Comparison of ENCODE assay signal across 10 cellular contexts in the genomic region with DNA sequence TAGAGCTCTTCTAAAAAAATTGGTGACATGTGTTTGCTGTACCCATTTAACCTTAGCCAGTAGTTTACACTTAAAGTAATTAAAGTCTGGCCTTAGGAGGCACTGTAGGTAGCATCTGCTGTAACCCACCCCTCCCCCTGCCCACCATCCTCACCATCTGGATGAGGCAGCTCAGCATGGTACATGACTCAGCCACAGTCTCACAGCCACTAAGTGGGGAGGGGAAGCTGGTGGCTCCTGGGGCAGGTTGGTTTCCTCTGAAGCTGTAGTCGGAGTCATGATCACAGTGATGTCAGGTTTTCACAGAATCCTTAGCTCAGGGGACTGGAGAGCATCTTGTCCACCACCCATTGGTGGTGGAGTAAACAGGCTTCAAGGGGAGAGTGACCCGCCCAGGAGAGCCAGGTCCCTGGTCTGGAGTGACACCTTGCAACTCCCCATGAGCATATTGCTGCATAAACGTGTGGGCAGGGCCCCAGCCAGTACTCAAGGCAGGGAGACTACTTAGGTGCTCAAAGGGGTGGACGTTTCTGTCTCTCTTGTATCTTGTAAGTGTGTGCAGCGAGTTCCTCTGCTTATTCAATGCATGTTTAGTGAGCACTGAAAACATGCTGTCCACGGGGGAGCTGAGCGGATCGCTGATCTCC.
A peak's percentile ranks its signal among the peaks of the same experiment; 100 is the strongest.
DNase-seq lines count a peak whose midpoint lies in the region; ATAC-seq and TF ChIP-seq lines count a peak whose summit lies in the region.
"Had no signal": no experiment of that assay in that cellular context is flagged by ENCODE, and none has a peak within 500 bp of the region (broad histone marks: within the 10 kb centered on the region; RNA-seq: fewer than 3 reads in every experiment).

No MANE protein-coding gene starts in this region.

- WGBS in mammary epithelial cell (ENCODE audit: low coverage, missing lambda C conversion rate): 81% methylated on average over 8 of the region's 8 CpGs

- ATAC-seq in HG02938 (IDR thresholded peaks at IDR 0.05; ENCODE audit: unreplicated experiment): no peak

- no peaks in the 10 kb centered on the region for H3K36me3 ChIP-seq in HEK293 (ENCODE audit: control insufficient read depth in 2 of 2, insufficient read depth in 1 of 2, low read length in 2 of 2)
- H3K36me3 ChIP-seq in WERI-Rb-1: peaks cover 7% of the 10 kb centered on the region; the same call in 1 of the 2 replicates
- no peaks in the 10 kb centered on the region for H3K36me3 ChIP-seq in mammary epithelial cell (ENCODE audit: insufficient read depth, low read length)
- H3K36me3 ChIP-seq: cardiac muscle cell had no signal

- no peaks in the 10 kb centered on the region for H4K20me1 ChIP-seq in mammary epithelial cell (ENCODE audit: insufficient read depth, low read length)

- in situ Hi-C loops in mammary epithelial cell (cut with MboI; ENCODE audit: low sequenced_read_pairs in 2 of 2): no loop called here

- no peaks in the 10 kb centered on the region for H3K79me2 ChIP-seq in mammary epithelial cell (ENCODE audit: insufficient read depth, low read length)

- no TSS peak for BruUV-seq in mammary epithelial cell (replicated peaks; lab: Mats Ljungman, UMichigan)

- H3K9ac ChIP-seq in mammary epithelial cell (ENCODE audit: insufficient read depth, low read length): no peak overlapping the region

- intact Hi-C loops in mammary epithelial cell (cut with micrococcal nuclease): no loop called here

- no peak overlapping the region for H2AFZ ChIP-seq in mammary epithelial cell (ENCODE audit: low read depth, low read length)

- POLR2A ChIA-PET in HEK293 (lab: Yijun Ruan, JAX): no interaction called here

- H3K4me1 ChIP-seq in HEK293 (ENCODE audit: control insufficient read depth, insufficient read depth, low read length) (no peaks in the 10 kb centered on the region; the same call in 1 of the 2 replicates), mammary epithelial cell (ENCODE audit: insufficient read depth, low read length) (peaks cover 10% of the 10 kb centered on the region)

- dilution Hi-C loops in mammary epithelial cell (cut with HindIII; ENCODE audit: low sequenced_read_pairs): no loop called here

- no peaks in the 10 kb centered on the region for H3K9me3 ChIP-seq in HEK293 (ENCODE audit: control insufficient read depth, insufficient read depth, low read depth, low read length)
- no peaks in the 10 kb centered on the region for H3K9me3 ChIP-seq in WERI-Rb-1 (ENCODE audit: severe bottlenecking)
- H3K9me3 ChIP-seq in mammary epithelial cell (replicated peaks; ENCODE audit: insufficient read depth, low read length): no peaks in the 10 kb centered on the region
- H3K9me3 ChIP-seq: upper lobe of left lung had no signal

- H3K27ac ChIP-seq in HEK293 (ENCODE audit: extremely low read depth, low read depth, low read length) (no peak overlapping the region), WERI-Rb-1 (peak overlapping the region; percentile 87), mammary epithelial cell (ENCODE audit: insufficient read depth, low read depth, low read length) (no peak overlapping the region)
- H3K27ac ChIP-seq: cardiac muscle cell had no signal

- DNase-seq in WERI-Rb-1 (peak; percentile 98), mammary epithelial cell (peak; percentile 30), NCI-H2107 treated with DMSO at 0.1 percent for 48 hours (lab: John Stamatoyannopoulos, UW; ENCODE audit: unreplicated experiment) (no peak), retina (no peak)
- peak; percentile 59 for DNase-seq in stimulated activated CD4-positive, alpha-beta T cell treated with anti-CD3 and anti-CD28 coated beads, Interleukin-2, amount 100 ng/mL, for 4 hours (ENCODE audit: low read depth)
- DNase-seq in central memory CD4-positive, alpha-beta T cell: no peak
- DNase-seq: upper lobe of left lung had no signal

- H3K4me3 ChIP-seq in HEK293 (ENCODE audit: low read depth, low read length) (no peak overlapping the region), WERI-Rb-1 (ENCODE audit: low read depth, low read length) (no peak overlapping the region), mammary epithelial cell (replicated peaks in 1 of 3; ENCODE audit: insufficient read depth in 1 of 3, low read depth in 2 of 3, low read length in 3 of 3) (no peak overlapping the region)
- H3K4me3 ChIP-seq: cardiac muscle cell, upper lobe of left lung had no signal

- no peak overlapping the region for H3K4me2 ChIP-seq in mammary epithelial cell (ENCODE audit: insufficient read depth, low read depth, low read length)

- CTCF ChIA-PET in HEK293 (lab: Yijun Ruan, JAX) (interaction anchor here (0.6 to 1.2 kb wide), 5 partner anchors 12 to 615 kb away, joined by 3 to 4 read pairs (median 3); no protein-coding TSS in a partner anchor), mammary epithelial cell (lab: Charles Lee; ENCODE audit: low non-redundant PET) (no interaction called here)

- H3K27me3 ChIP-seq in WERI-Rb-1 (ENCODE audit: insufficient read depth, low read depth, severe bottlenecking): no peaks in the 10 kb centered on the region
- no peaks in the 10 kb centered on the region for H3K27me3 ChIP-seq in mammary epithelial cell (ENCODE audit: insufficient read depth, low read length)
- H3K27me3 ChIP-seq: cardiac muscle cell, upper lobe of left lung had no signal

- TF ChIP-seq CTCF in HEK293 (tag by site-specific recombination; IDR thresholded peaks at IDR 0.05): no peak
- TF ChIP-seq CTCF in WERI-Rb-1 (IDR thresholded peaks at IDR 0.05; ENCODE audit: low read depth, low read length): no peak
- TF ChIP-seq CTCF in mammary epithelial cell (conservative IDR thresholded peaks at IDR 0.05 in 1 of 2, IDR thresholded peaks at IDR 0.05 in 1 of 2; ENCODE audit: extremely low read depth in 1 of 2, insufficient read depth in 1 of 2, low read depth in 1 of 2, low read length in 2 of 2): no peak

TF ChIP-seq in HEK293, 187 proteins besides CTCF, POLR2A, EP300 and RAD21:
- peak; percentile 68 for TF ChIP-seq ZIC2 (tag by site-specific recombination; IDR thresholded peaks at IDR 0.05)
- no peak for TF ChIP-seq ZNF585B (tag by site-specific recombination; IDR thresholded peaks at IDR 0.05)
TF ChIP-seq in HEK293: peak in this region for 1.

Comparison
In these comparisons a context has a peak if more than half of its experiments do, and no peak if none do; other contexts are left out.
1. DNase-seq: peak in WERI-Rb-1 (single experiment), mammary epithelial cell (single experiment) and stimulated activated CD4-positive, alpha-beta T cell treated with anti-CD3 and anti-CD28 coated beads, Interleukin-2, amount 100 ng/mL, for 4 hours (single experiment); none in NCI-H2107 treated with DMSO at 0.1 percent for 48 hours (single experiment), retina (single experiment) and central memory CD4-positive, alpha-beta T cell (single experiment).